Comparison of ENCODE assay signal across 10 cellular contexts in genomic region chr6:69832558-69832957, GRCh38. TPM values are rescaled to one million over a fixed set of nuclear protein-coding genes. Genes with fewer than 3 reads are reported as not detected.
"Had no signal": no experiment of that assay in that cellular context is flagged by ENCODE, and none has a peak within 500 bp of the region (broad histone marks: within the 10 kb centered on the region; RNA-seq: fewer than 3 reads in every experiment).

No MANE protein-coding gene starts in this region.

- H3K4me1 ChIP-seq: HAP-1 had no signal

- H3K4me2 ChIP-seq: GM23338 had no signal

- H3K4me3 Mint-ChIP-seq: GM23338, H9, HFFc6 had no signal

- DNase-seq: GM23248, H7, H9, HCEC 1CT, HFFc6 had no signal

- H3K4me3 ChIP-seq: GM23248, GM23338, HAP-1 had no signal

- H3K9ac ChIP-seq: GM23248 had no signal

- H3K36me3 ChIP-seq: HAP-1 had no signal

- H2AFZ ChIP-seq: GM23248 had no signal

- FAIRE-seq: H1, H54 had no signal

- H3K27ac ChIP-seq: GM23248 had no signal

- H3K27ac Mint-ChIP-seq: GM23338, H9, HFFc6 had no signal

- ATAC-seq: GM23338, HCT116 had no signal

- H3K9me3 Mint-ChIP-seq: GM23338, H9, HFFc6 had no signal

- H3K9me3 ChIP-seq: HAP-1 had no signal

RNA-seq across cellular contexts. Expression of gene COL19A1, which starts 33.8 kb away (rescaled TPM):
- total RNA-seq: GM23248, GM23338, H1, H7, H9, HFFc6 had no signal
- polyA plus RNA-seq: GM23248, GM23338, H1 had no signal
